20 cellular contexts compared by ENCODE assay signal in genomic region chr14:89746135-89746534, GRCh38.
"Had no signal": no experiment of that assay in that cellular context is flagged by ENCODE, and none has a peak within 500 bp of the region (broad histone marks: within the 10 kb centered on the region; RNA-seq: fewer than 3 reads in every experiment).

No MANE protein-coding gene starts in this region.

- DNase-seq: KBM-7, MM.1S, NCI-H1092 treated with DMSO at 0.1 percent for 48 hours, NCI-H1436, NCI-H187, NCI-H2029, NCI-H2081 treated with DMSO at 0.1 percent for 48 hours, NCI-H2171, NCI-H226, NCI-H446, NCI-H510A, NCI-H524 treated with DMSO at 0.1 percent for 48 hours, NCI-H69, NCI-H774, Right ventricle myocardium superior, RPMI8226, SIG-M5 had no signal

- H3K36me3 ChIP-seq: SJSA1 had no signal

- H3K27me3 ChIP-seq: SJSA1 had no signal

- H3K27ac ChIP-seq: HL-60, SJSA1, SK-N-MC had no signal

- H3K4me1 ChIP-seq: SJSA1 had no signal

- H3K9me3 ChIP-seq: SJSA1 had no signal

- H3K4me3 ChIP-seq: SJSA1, SK-N-MC had no signal
